In the genomic region with DNA sequence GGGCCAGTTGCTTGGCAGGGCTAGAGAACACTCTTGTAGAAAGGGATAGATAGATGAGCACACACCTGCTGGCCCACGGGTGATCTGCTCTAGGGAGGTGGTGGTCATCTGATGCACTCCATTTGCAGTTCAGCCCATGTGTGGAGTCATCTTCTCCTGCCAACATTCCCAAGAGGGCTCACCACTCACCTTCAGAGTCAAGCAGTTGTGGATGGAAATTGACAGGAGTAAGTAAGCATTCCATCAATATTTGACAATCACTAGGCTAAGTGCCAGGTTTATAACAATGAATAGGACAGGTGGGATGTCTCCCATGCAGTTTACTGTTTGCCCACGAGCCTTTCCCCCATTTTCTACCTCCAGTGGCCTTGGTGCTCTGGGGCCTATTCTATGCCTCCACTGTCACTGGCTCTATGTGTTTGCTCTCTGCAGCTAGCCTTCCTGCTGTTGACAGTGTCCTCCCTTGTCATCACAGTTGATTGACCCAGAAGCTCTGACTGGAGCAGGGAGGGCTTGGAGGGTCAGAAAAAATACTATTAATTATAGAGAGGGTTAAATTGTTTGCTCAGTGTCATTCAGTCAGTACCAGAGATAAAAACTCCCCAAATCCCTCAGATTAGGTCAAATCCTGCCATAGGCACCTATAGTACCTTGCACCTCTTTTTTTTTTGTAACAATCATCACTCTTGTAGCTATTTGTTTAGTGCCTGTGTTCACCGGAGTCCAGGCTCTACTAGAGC, we compare ENCODE assay signal across 1 cellular context.
A peak's percentile ranks its signal among the peaks of the same experiment; 100 is the strongest.
TF ChIP-seq lines count a peak whose summit lies in the region.

No MANE protein-coding gene starts in this region.

TF ChIP-seq in HepG2, 621 proteins besides CTCF, POLR2A, EP300 and RAD21 (continued from another document):
- TF ChIP-seq ZNF646 (CRISPR knock-in tag; IDR thresholded peaks at IDR 0.05) (0 out of 2 replicates have a peak, but pooled peaks have one; percentile 16), ZNF124 (CRISPR knock-in tag; IDR thresholded peaks at IDR 0.05) (peak; percentile 21; the same call in 1 of the 2 replicates), ZNF138 (CRISPR knock-in tag; IDR thresholded peaks at IDR 0.05; ENCODE audit: low read depth) (no peak), REPIN1 (CRISPR knock-in tag; IDR thresholded peaks at IDR 0.05; ENCODE audit: borderline replicate concordance, low read depth) (peak; percentile 40; the same call in 1 of the 2 replicates), ZNF263 (CRISPR knock-in tag; IDR thresholded peaks at IDR 0.05) (0 out of 2 replicates have a peak, but pooled peaks have one; percentile 46), ZNF839 (CRISPR knock-in tag; IDR thresholded peaks at IDR 0.05; ENCODE audit: borderline replicate concordance) (no peak), SIN3A (IDR thresholded peaks at IDR 0.05; ENCODE audit: borderline replicate concordance, low read depth, low read length) (no peak), GABPA (IDR thresholded peaks at IDR 0.05; ENCODE audit: low read depth, low read length) (no peak), GABPA (CRISPR knock-in tag; IDR thresholded peaks at IDR 0.05; ENCODE audit: low read depth) (no peak), ZNF639 (CRISPR knock-in tag; conservative IDR thresholded peaks at IDR 0.05) (no peak), EHMT2 (IDR thresholded peaks at IDR 0.05; ENCODE audit: borderline replicate concordance, low read depth, low read length) (peak; percentile 56; the same call in 1 of the 2 replicates), SOX6 (IDR thresholded peaks at IDR 0.05) (no peak), SOX6 (CRISPR knock-in tag; IDR thresholded peaks at IDR 0.05) (peak; percentile 98), CENPX (CRISPR knock-in tag; IDR thresholded peaks at IDR 0.05) (no peak), LCORL (IDR thresholded peaks at IDR 0.05) (no peak), LCORL (CRISPR knock-in tag; IDR thresholded peaks at IDR 0.05) (peak; percentile 61; the same call in 1 of the 2 replicates), IKZF1 (IDR thresholded peaks at IDR 0.05) (no peak), ZNF749 (CRISPR knock-in tag; IDR thresholded peaks at IDR 0.05; ENCODE audit: borderline replicate concordance) (no peak), PHF5A (CRISPR knock-in tag; IDR thresholded peaks at IDR 0.05; ENCODE audit: low read depth, unreplicated experiment) (no peak), HOXA3 (CRISPR knock-in tag; IDR thresholded peaks at IDR 0.05) (peak; percentile 76; the same call in 1 of the 2 replicates), ZNF788 (CRISPR knock-in tag; IDR thresholded peaks at IDR 0.05; ENCODE audit: borderline replicate concordance) (peak; percentile 68; the same call in 1 of the 2 replicates), ZNF605 (CRISPR knock-in tag; IDR thresholded peaks at IDR 0.05) (peak; percentile 73; the same call in 1 of the 2 replicates), ZBED4 (CRISPR knock-in tag; IDR thresholded peaks at IDR 0.05; ENCODE audit: borderline replicate concordance) (peak; percentile 48; the same call in 1 of the 2 replicates), MYC (CRISPR knock-in tag; IDR thresholded peaks at IDR 0.05; ENCODE audit: borderline replicate concordance) (no peak), ZBTB25 (CRISPR knock-in tag; IDR thresholded peaks at IDR 0.05) (no peak), ZNF230 (CRISPR knock-in tag; IDR thresholded peaks at IDR 0.05) (no peak), ZC3H13 (CRISPR knock-in tag; IDR thresholded peaks at IDR 0.05) (no peak), GABPB1 (CRISPR knock-in tag; IDR thresholded peaks at IDR 0.05) (no peak), PLRG1 (conservative IDR thresholded peaks at IDR 0.05) (no peak)
- TF ChIP-seq, protein P1, sequence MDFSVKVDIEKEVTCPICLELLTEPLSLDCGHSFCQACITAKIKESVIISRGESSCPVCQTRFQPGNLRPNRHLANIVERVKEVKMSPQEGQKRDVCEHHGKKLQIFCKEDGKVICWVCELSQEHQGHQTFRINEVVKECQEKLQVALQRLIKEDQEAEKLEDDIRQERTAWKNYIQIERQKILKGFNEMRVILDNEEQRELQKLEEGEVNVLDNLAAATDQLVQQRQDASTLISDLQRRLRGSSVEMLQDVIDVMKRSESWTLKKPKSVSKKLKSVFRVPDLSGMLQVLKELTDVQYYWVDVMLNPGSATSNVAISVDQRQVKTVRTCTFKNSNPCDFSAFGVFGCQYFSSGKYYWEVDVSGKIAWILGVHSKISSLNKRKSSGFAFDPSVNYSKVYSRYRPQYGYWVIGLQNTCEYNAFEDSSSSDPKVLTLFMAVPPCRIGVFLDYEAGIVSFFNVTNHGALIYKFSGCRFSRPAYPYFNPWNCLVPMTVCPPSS (IDR thresholded peaks at IDR 0.05): no peak
- TF ChIP-seq, protein P2, sequence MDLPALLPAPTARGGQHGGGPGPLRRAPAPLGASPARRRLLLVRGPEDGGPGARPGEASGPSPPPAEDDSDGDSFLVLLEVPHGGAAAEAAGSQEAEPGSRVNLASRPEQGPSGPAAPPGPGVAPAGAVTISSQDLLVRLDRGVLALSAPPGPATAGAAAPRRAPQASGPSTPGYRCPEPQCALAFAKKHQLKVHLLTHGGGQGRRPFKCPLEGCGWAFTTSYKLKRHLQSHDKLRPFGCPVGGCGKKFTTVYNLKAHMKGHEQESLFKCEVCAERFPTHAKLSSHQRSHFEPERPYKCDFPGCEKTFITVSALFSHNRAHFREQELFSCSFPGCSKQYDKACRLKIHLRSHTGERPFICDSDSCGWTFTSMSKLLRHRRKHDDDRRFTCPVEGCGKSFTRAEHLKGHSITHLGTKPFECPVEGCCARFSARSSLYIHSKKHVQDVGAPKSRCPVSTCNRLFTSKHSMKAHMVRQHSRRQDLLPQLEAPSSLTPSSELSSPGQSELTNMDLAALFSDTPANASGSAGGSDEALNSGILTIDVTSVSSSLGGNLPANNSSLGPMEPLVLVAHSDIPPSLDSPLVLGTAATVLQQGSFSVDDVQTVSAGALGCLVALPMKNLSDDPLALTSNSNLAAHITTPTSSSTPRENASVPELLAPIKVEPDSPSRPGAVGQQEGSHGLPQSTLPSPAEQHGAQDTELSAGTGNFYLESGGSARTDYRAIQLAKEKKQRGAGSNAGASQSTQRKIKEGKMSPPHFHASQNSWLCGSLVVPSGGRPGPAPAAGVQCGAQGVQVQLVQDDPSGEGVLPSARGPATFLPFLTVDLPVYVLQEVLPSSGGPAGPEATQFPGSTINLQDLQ (CRISPR knock-in tag; IDR thresholded peaks at IDR 0.05): no peak
- TF ChIP-seq, protein P3, sequence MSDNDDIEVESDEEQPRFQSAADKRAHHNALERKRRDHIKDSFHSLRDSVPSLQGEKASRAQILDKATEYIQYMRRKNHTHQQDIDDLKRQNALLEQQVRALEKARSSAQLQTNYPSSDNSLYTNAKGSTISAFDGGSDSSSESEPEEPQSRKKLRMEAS (IDR thresholded peaks at IDR 0.05): peak; percentile 56; the same call in 1 of the 2 replicates
- TF ChIP-seq, protein P4, sequence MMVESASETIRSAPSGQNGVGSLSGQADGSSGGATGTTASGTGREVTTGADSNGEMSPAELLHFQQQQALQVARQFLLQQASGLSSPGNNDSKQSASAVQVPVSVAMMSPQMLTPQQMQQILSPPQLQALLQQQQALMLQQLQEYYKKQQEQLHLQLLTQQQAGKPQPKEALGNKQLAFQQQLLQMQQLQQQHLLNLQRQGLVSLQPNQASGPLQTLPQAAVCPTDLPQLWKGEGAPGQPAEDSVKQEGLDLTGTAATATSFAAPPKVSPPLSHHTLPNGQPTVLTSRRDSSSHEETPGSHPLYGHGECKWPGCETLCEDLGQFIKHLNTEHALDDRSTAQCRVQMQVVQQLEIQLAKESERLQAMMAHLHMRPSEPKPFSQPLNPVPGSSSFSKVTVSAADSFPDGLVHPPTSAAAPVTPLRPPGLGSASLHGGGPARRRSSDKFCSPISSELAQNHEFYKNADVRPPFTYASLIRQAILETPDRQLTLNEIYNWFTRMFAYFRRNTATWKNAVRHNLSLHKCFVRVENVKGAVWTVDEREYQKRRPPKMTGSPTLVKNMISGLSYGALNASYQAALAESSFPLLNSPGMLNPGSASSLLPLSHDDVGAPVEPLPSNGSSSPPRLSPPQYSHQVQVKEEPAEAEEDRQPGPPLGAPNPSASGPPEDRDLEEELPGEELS (CRISPR knock-in tag; IDR thresholded peaks at IDR 0.05): peak; percentile 83
